8 cellular contexts compared by ENCODE assay signal in the genomic region with DNA sequence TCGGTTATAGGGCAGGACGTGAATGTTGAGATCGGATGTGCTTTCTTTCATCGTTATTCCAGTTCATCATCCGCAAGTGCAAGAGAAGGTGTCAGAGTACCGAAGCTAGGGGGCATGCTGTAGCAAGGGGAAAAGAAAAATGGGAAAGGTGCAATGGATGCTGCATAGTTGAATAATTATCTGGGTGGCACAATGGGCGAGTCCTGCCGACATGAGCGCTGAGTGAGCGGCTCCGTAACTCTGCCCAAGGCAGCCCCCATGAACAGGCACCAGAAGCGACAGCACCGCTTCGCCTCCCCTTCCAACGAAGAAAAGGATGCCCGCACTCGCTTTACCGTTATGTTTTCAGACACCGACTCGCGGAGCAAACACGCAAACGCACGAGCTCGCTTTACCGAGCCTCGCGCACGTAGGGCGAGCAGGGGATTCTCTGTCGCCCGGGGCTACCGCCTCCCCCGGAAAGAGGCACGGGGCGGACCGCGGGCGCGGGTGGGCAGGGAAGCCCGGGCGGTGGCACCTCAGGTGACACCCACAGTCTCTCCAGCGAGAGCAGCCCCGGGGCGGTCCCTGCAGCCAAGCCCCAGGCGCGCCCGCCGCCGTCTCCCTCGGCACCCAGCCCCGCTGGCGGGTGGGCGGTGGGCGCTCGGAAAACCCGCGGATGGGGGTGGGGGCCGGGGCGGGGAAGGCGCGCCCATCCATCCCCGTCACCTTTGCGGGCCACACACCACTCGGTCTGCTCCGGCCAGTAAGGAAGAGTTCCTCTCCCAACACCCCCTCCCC. TPM values are rescaled to one million over a fixed set of nuclear protein-coding genes. Genes with fewer than 3 reads are reported as not detected.
DNase-seq lines count a peak whose midpoint lies in the region; ATAC-seq and TF ChIP-seq lines count a peak whose summit lies in the region.

No MANE protein-coding gene starts in this region.

- H3K4me3 ChIP-seq in Jurkat, Clone E6-1 (ENCODE audit: low read length): peak overlapping the region; percentile 83
- H3K4me3 ChIP-seq in PC-3 (ENCODE audit: low read length) (peak overlapping the region; percentile 72), esophagus muscularis mucosa (peak overlapping the region; percentile 66 to 93 (median 88)), muscle layer of colon (ENCODE audit: low read depth in 1 of 2, low read length in 2 of 2) (peak overlapping the region; percentile 92)

- H3K79me2 ChIP-seq in PC-3 (ENCODE audit: low read length): peaks cover 54% of the 10 kb centered on the region

- peak overlapping the region; percentile 81 for H3K9ac ChIP-seq in PC-3 (ENCODE audit: low read length)
- no peak overlapping the region for H3K9ac ChIP-seq in muscle layer of colon (ENCODE audit: low read length)

- TF ChIP-seq EP300 in esophagus muscularis mucosa (IDR thresholded peaks at IDR 0.05): no peak

- POLR2A ChIA-PET in PC-3 (lab: Charles Lee; ENCODE audit: unreplicated experiment): interaction anchor here (0.6 kb wide), 1 partner anchor 43 kb away, joined by 16 read pairs; no protein-coding TSS in a partner anchor

- no peak for TF ChIP-seq POLR2A in esophagus muscularis mucosa (IDR thresholded peaks at IDR 0.05; ENCODE audit: low read depth)

- H3K36me3 ChIP-seq in PC-3 (ENCODE audit: low read depth, low read length) (no peaks in the 10 kb centered on the region), esophagus muscularis mucosa (no peaks in the 10 kb centered on the region), muscle layer of colon (ENCODE audit: insufficient read depth, low read length) (no peaks in the 10 kb centered on the region)

- WGBS in esophagus muscularis mucosa: 0% methylated on average over 11 of the region's 66 CpGs

- TF ChIP-seq CTCF in PC-3 (conservative IDR thresholded peaks at IDR 0.05; ENCODE audit: low read depth, low read length) (peak; percentile 66), esophagus muscularis mucosa (IDR thresholded peaks at IDR 0.05) (peak; percentile 68 to 84 (median 74))

- no peaks in the 10 kb centered on the region for H3K9me2 ChIP-seq in PC-3 (replicated peaks; ENCODE audit: low read length)

- peaks cover 33% of the 10 kb centered on the region for H3K4me1 ChIP-seq in PC-3 (ENCODE audit: insufficient read depth, low read length)
- peaks cover 26 to 39% (median 36%) of the 10 kb centered on the region in 4 donors for H3K4me1 ChIP-seq in esophagus muscularis mucosa
- H3K4me1 ChIP-seq in muscle layer of colon (ENCODE audit: insufficient read depth, low read length): peaks cover 29% of the 10 kb centered on the region

- no peaks in the 10 kb centered on the region for H3F3A ChIP-seq in PC-3 (ENCODE audit: low read length, unreplicated experiment)

- DNase-seq in AG08395 (ENCODE audit: low spot score): peak; percentile 38
- DNase-seq in Jurkat, Clone E6-1 (ENCODE audit: low read depth, low spot score): peak; percentile 69
- DNase-seq in PC-3: peak; percentile 50
- peak; percentile 68 to 71 for DNase-seq in activated T-cell treated with anti-CD3 and anti-CD28 coated beads, Interleukin-2, amount 50 U/mL, for 48 hours
- DNase-seq in esophagus muscularis mucosa (ENCODE audit: extremely low spot score): no peak
- peak; percentile 20 for DNase-seq in stimulated activated CD8-positive, alpha-beta memory T cell treated with anti-CD3 and anti-CD28 coated beads, Interleukin-7, amount 100 ng/mL, for 24 hours (ENCODE audit: low read depth)

- H3K27ac ChIP-seq in PC-3 (ENCODE audit: low read length) (no peak overlapping the region), esophagus muscularis mucosa (replicated peaks in 1 of 4) (peak overlapping the region; percentile 83 to 91 (median 88)), muscle layer of colon (ENCODE audit: low read depth, low read length) (peak overlapping the region; percentile 50)

- ATAC-seq in GM19324 (IDR thresholded peaks at IDR 0.05; ENCODE audit: low FRiP score, unreplicated experiment) (peak; percentile 29), PC-3 (peak; percentile 26)

- BruUV-seq in PC-3 (replicated peaks; lab: Mats Ljungman, UMichigan): TSS peak; percentile 40

- no peaks in the 10 kb centered on the region for H3K9me3 ChIP-seq in PC-3 (ENCODE audit: low read length)
- no peaks in the 10 kb centered on the region for H3K9me3 ChIP-seq in esophagus muscularis mucosa
- no peaks in the 10 kb centered on the region for H3K9me3 ChIP-seq in muscle layer of colon (ENCODE audit: low read length)

- H2AFZ ChIP-seq in PC-3 (ENCODE audit: low read length): peak overlapping the region; percentile 82

- H3K27me3 ChIP-seq in PC-3 (ENCODE audit: low read length) (no peaks in the 10 kb centered on the region), esophagus muscularis mucosa (no peaks in the 10 kb centered on the region), muscle layer of colon (ENCODE audit: control insufficient read depth in 1 of 2, insufficient read depth in 2 of 2, low read length in 2 of 2) (no peaks in the 10 kb centered on the region)

- CTCF ChIA-PET in PC-3 (lab: Charles Lee): interaction anchor here (0.6 kb wide), 1 partner anchor 831 kb away, joined by 5 read pairs; no protein-coding TSS in a partner anchor

- no peaks in the 10 kb centered on the region for H4K20me1 ChIP-seq in PC-3 (ENCODE audit: low read length)

- H3K4me2 ChIP-seq in PC-3 (ENCODE audit: low read length): peak overlapping the region; percentile 75

- intact Hi-C loops in PC-3 (cut with micrococcal nuclease): loop anchor here (1.0 kb wide), 1 partner anchor 211 kb away; no protein-coding TSS in a partner anchor
- intact Hi-C loops in esophagus muscularis mucosa (cut with DNase I): loop anchor here (1.0 kb wide), 1 partner anchor 211 kb away; no protein-coding TSS in a partner anchor

RNA-seq across cellular contexts. Expression of a gene that starts 0.7 kb away (rescaled TPM):
- polyA plus RNA-seq in Jurkat, Clone E6-1 (2012; ENCODE audit: insufficient read depth, insufficient read length): 6.9 TPM
- total RNA-seq in PC-3 (2014; rRNA removed) (3.0 and 15.8 TPM in 2 replicates), esophagus muscularis mucosa (10 to 100 TPM; 10.9 to 21.2 (median 11.8) TPM)

RNA-seq across cellular contexts. Expression of a gene that starts 1.4 kb away (rescaled TPM):
- polyA plus RNA-seq in Jurkat, Clone E6-1 (2012; ENCODE audit: insufficient read depth, insufficient read length): 19.6 TPM
- total RNA-seq in PC-3 (2014; rRNA removed) (7.4 and 8.9 TPM in 2 replicates), esophagus muscularis mucosa (10 to 100 TPM; 12.0 to 29.1 (median 15.2) TPM)
